1 cellular context compared by ENCODE assay signal in the genomic region with DNA sequence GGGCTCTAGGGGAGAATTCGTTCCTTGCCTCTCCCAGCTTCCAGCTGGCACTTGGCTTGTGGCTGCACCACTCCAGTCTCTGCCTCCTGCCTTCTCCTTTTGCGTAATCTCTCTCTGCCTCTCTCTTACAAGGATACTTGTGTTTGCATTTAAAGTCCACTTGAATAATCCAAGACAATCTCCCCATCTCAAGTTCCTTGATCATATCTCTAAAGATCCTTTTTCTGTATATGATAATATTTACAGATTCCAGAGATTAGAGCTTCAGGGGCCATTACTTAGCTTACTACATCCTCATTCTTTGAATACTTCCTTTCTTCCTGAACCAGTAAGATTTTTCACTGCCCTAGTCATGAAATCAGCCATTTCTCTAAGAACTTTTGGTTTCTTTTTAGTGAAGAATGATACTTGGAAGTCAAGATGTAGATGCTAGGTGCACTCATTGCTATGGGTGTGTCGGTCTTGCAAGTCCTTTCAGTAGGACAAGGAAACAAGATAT.
TF ChIP-seq lines count a peak whose summit lies in the region.

No MANE protein-coding gene starts in this region.

TF ChIP-seq in A549, 52 proteins besides CTCF, POLR2A, EP300 and RAD21 (continued from another document):
- TF ChIP-seq GATA3 (IDR thresholded peaks at IDR 0.05; ENCODE audit: borderline replicate concordance) (peak; percentile 92), CEBPB (IDR thresholded peaks at IDR 0.05) (peak in 1 of 2 experiments; percentile 69; a peak in 2 of 4 replicates), FOXS1 (CRISPR knock-in tag; IDR thresholded peaks at IDR 0.05) (no peak)
